ENCODE assay signal across 9 cellular contexts in the genomic region with DNA sequence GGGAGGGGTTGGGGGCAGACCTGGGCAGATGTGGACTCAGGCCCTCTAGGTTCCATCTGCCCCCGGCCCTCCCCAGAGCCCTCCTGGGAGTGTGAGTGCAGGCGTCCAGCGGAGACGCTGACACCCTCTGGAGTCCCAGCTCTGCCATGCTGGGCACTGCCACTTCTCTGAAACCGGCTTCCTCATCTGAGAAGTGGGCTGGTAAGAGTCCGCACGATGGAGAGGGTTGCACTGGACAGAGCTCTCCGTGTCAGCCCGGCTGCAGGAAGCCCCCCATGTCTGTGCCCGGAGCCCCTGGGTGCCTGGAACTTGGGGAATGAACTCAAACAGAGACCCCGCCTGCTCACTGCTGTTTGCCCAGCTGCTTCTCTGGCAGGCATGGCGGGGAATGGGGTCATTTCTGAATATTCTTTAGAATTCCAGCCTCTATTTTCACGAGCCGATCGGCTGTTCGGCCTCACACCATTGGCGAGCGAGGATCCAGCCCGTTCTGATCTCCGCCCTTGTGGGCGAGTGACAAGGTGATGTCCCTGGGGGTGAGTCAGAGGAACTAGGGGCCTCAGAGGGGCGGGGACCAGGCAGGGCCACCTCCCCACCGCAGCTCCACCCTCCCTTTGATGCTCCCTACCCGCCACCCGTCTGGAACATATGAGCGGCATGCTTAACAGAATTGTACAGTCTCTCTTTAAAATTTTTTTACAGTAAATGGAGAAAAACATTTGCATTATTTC. TPM values are rescaled to one million over a fixed set of nuclear protein-coding genes. Genes with fewer than 3 reads are reported as not detected.
DNase-seq lines count a peak whose midpoint lies in the region; ATAC-seq and TF ChIP-seq lines count a peak whose summit lies in the region.
"Had no signal": no experiment of that assay in that cellular context is flagged by ENCODE, and none has a peak within 500 bp of the region (broad histone marks: within the 10 kb centered on the region; RNA-seq: fewer than 3 reads in every experiment).

No MANE protein-coding gene starts in this region.

- POLR2A ChIA-PET in naive thymus-derived CD8-positive, alpha-beta T cell (lab: Charles Lee) = interaction anchor here (1.0 kb wide), 1 partner anchor 129 kb away, joined by 3 read pairs; no protein-coding TSS in a partner anchor

- no peaks in the 10 kb centered on the region for H3K36me3 Mint-ChIP-seq in naive thymus-derived CD8-positive, alpha-beta T cell

- peaks cover 2 to 15% (median 10%) of the 10 kb centered on the region in 4 donors for H3K4me1 Mint-ChIP-seq in naive thymus-derived CD8-positive, alpha-beta T cell

- DNase-seq in AG08395 (ENCODE audit: low spot score) (peak; percentile 22), NB4 (ENCODE audit: low read depth) (peak; percentile 82), activated T-cell treated with anti-CD3 and anti-CD28 coated beads for 4 hours (peak; percentile 57), NCI-H748 (lab: John Stamatoyannopoulos, UW; ENCODE audit: unreplicated experiment) (no peak), ovary (no peak), left lung (no peak)
- DNase-seq in naive thymus-derived CD8-positive, alpha-beta T cell = peak; percentile 13 to 89 (median 60)

- no peak for TF ChIP-seq EP300 in ovary (IDR thresholded peaks at IDR 0.05)

- no peak overlapping the region for H3K4me3 ChIP-seq in NB4 (ENCODE audit: low read depth, low read length)
- no peak overlapping the region for H3K4me3 ChIP-seq in ovary
- H3K4me3 ChIP-seq in left lung = no peak overlapping the region

- H3K36me3 ChIP-seq in ovary (no peaks in the 10 kb centered on the region), left lung (no peaks in the 10 kb centered on the region)

- H3K27ac ChIP-seq in ovary = no peak overlapping the region
- H3K27ac ChIP-seq in left lung = no peak overlapping the region

- ATAC-seq in naive thymus-derived CD8-positive, alpha-beta T cell = peak; percentile 99 to 100
- no peak for ATAC-seq in GM21825 (IDR thresholded peaks at IDR 0.05; ENCODE audit: unreplicated experiment)
- ATAC-seq in left lung = no peak

- H3K9me3 ChIP-seq in ovary (no peaks in the 10 kb centered on the region), left lung (no peaks in the 10 kb centered on the region)

- no peaks in the 10 kb centered on the region for H3K4me1 ChIP-seq in ovary (ENCODE audit: insufficient read depth)
- H3K4me1 ChIP-seq in left lung = no peaks in the 10 kb centered on the region

- 62 to 68% (median 64%) methylated on average over 26 of the region's 26 CpGs for WGBS in ovary, 3 donors

- TF ChIP-seq POLR2A in NB4 (IDR thresholded peaks at IDR 0.05; ENCODE audit: extremely low read depth, insufficient read length) (no peak), ovary (IDR thresholded peaks at IDR 0.05) (no peak)

- peaks cover 0 to 15% (median 3%) of the 10 kb centered on the region in 5 donors for H3K27me3 Mint-ChIP-seq in naive thymus-derived CD8-positive, alpha-beta T cell

- H3K27me3 ChIP-seq in ovary (no peaks in the 10 kb centered on the region), left lung (peaks cover 14 to 93% of the 10 kb centered on the region in 2 donors)

- peak overlapping the region in 4 of 10 donors; percentile 48 to 86 (median 82) for H3K27ac Mint-ChIP-seq in naive thymus-derived CD8-positive, alpha-beta T cell

- H3K9me3 Mint-ChIP-seq in naive thymus-derived CD8-positive, alpha-beta T cell = no peaks in the 10 kb centered on the region

- intact Hi-C loops in ovary (cut with DNase I) = no loop called here
- intact Hi-C loops in left lung (cut with DNase I) = no loop called here

- peak overlapping the region in 8 of 10 donors; percentile 12 to 74 (median 45) for H3K4me3 Mint-ChIP-seq in naive thymus-derived CD8-positive, alpha-beta T cell

- TF ChIP-seq CTCF in NB4 (IDR thresholded peaks at IDR 0.05; ENCODE audit: low read depth, low read length) = no peak
- no peak for TF ChIP-seq CTCF in ovary (IDR thresholded peaks at IDR 0.05)
- no peak for TF ChIP-seq CTCF in left lung (IDR thresholded peaks at IDR 0.05)

RNA-seq across cellular contexts. Expression of gene GATA5, which starts 47.8 kb away (rescaled TPM):
- not detected for total RNA-seq in naive thymus-derived CD8-positive, alpha-beta T cell
- not detected for polyA plus RNA-seq in naive thymus-derived CD8-positive, alpha-beta T cell
- total RNA-seq in ovary (1 to 10 TPM in 2 of 7 donors, under 1 TPM in 3, not detected in 2; 0.13 to 5.5 (median 0.92) TPM), left lung (1 to 10 TPM in 1 of 2 donors, under 1 TPM in 1; 0.84 to 2.5 TPM)
- polyA plus RNA-seq in ovary = 1 to 10 TPM in 1 of 2 donors, under 1 TPM in 1; 0.08 to 1.3 TPM
- total RNA-seq: subcutaneous adipose tissue had no signal

Comparison
In these comparisons a context has a peak if more than half of its experiments do, and no peak if none do; other contexts are left out.
1. DNase-seq: peak in AG08395 (single experiment), NB4 (single experiment), activated T-cell treated with anti-CD3 and anti-CD28 coated beads for 4 hours (single experiment) and naive thymus-derived CD8-positive, alpha-beta T cell (10 of 10); none in NCI-H748 (single experiment), ovary (0 of 5) and left lung (0 of 2).
2. ATAC-seq: peak in naive thymus-derived CD8-positive, alpha-beta T cell (2 of 2); none in GM21825 (single experiment) and left lung (single experiment).